8 cellular contexts compared by ENCODE assay signal in genomic region chr22:41285441-41285819, GRCh38. TPM values are rescaled to one million over a fixed set of nuclear protein-coding genes. Genes with fewer than 3 reads are reported as not detected.
A peak's percentile ranks its signal among the peaks of the same experiment; 100 is the strongest.
DNase-seq lines count a peak whose midpoint lies in the region; ATAC-seq and TF ChIP-seq lines count a peak whose summit lies in the region.

No MANE protein-coding gene starts in this region.

- no peaks in the 10 kb centered on the region for H3K9me3 ChIP-seq in vagina

- H2AFZ ChIP-seq in ACC112 (ENCODE audit: low read length, unreplicated experiment): peak overlapping the region; percentile 70

- peaks cover 39% of the 10 kb centered on the region for H3K79me2 ChIP-seq in ACC112 (ENCODE audit: control insufficient read depth, insufficient read depth, low read length, unreplicated experiment)

- DNase-seq in HuH-7.5 (ENCODE audit: low spot score): peak; percentile 63
- DNase-seq in T-helper 1 cell: peak; percentile 70 to 90 (median 78)
- peak; percentile 38 for DNase-seq in amniotic stem cell (lab: John Stamatoyannopoulos, UW)
- peak; percentile 92 for DNase-seq in hepatic stellate cell (ENCODE audit: low spot score)
- DNase-seq in retina: peak; percentile 77
- DNase-seq in vagina (ENCODE audit: extremely low spot score in 2 of 2): no peak

- ATAC-seq in GM19035 (IDR thresholded peaks at IDR 0.05; ENCODE audit: unreplicated experiment): peak; percentile 14

- TF ChIP-seq POLR2A in vagina (IDR thresholded peaks at IDR 0.05): no peak

- peak overlapping the region; percentile 84 for H3K4me3 ChIP-seq in ACC112 (ENCODE audit: low read depth, low read length)
- peak overlapping the region; percentile 84 to 96 for H3K4me3 ChIP-seq in vagina

- no peak for TF ChIP-seq CTCF in vagina (IDR thresholded peaks at IDR 0.05)

- H3K36me3 ChIP-seq in ACC112 (ENCODE audit: insufficient read depth, low read length) (peaks cover 7% of the 10 kb centered on the region; the same call in 1 of the 2 replicates), vagina (peaks cover 0 to 9% of the 10 kb centered on the region in 2 donors)

- H3K27ac ChIP-seq in ACC112 (ENCODE audit: low read depth, low read length) (peak overlapping the region; percentile 89), vagina (peak overlapping the region; percentile 94)

- intact Hi-C loops in vagina (cut with DNase I): no loop called here

- peaks cover 39% of the 10 kb centered on the region for H3K4me1 ChIP-seq in ACC112 (ENCODE audit: control insufficient read depth, insufficient read depth, low read length, unreplicated experiment)
- H3K4me1 ChIP-seq in vagina: peaks cover 25% of the 10 kb centered on the region

- no peaks in the 10 kb centered on the region for H3K27me3 ChIP-seq in ACC112 (ENCODE audit: insufficient read depth, low read length)
- H3K27me3 ChIP-seq in vagina: no peaks in the 10 kb centered on the region

RNA-seq across cellular contexts. Expression of gene RANGAP1, which starts 0.6 kb away (rescaled TPM):
- total RNA-seq in vagina: 45.7 TPM

RNA-seq across cellular contexts. Expression of gene ZC3H7B, which starts 15.9 kb away (rescaled TPM):
- total RNA-seq in vagina: 28.2 TPM

RNA-seq across cellular contexts. Expression of gene CHADL, which starts 44.7 kb away (rescaled TPM):
- 3.7 TPM for total RNA-seq in vagina

Comparison
In these comparisons a context has a peak if more than half of its experiments do, and no peak if none do; other contexts are left out.
1. DNase-seq: peak in HuH-7.5 (single experiment), T-helper 1 cell (5 of 5), amniotic stem cell (single experiment), hepatic stellate cell (single experiment) and retina (single experiment); none in vagina (0 of 2).